40 cellular contexts compared by ENCODE assay signal in the genomic region with DNA sequence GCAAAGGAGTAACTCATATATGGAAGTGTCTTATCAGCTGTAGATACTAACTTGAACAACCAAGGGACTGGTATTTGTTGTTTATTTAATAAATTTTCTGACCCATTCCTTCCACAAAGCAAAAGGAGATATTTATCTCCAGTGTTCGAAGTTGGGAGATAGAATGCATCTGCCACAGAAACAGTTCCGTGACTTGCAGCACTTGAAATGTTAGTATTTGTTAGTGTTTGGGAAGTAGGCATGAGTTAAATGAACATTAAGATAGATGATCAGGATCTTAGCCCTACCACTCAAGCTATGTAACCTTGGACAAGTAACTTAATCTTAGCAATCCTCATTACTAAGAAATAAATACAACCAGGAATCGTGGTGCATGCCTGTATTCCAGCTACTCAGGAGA. TPM values are rescaled to one million over a fixed set of nuclear protein-coding genes. Genes with fewer than 3 reads are reported as not detected.
"Had no signal": no experiment of that assay in that cellular context is flagged by ENCODE, and none has a peak within 500 bp of the region (broad histone marks: within the 10 kb centered on the region; RNA-seq: fewer than 3 reads in every experiment).

No MANE protein-coding gene starts in this region.

- H3K4me1 Mint-ChIP-seq: activated naive CD4-positive, alpha-beta T cell treated with anti-CD3 and anti-CD28 coated beads, Interleukin-2, amount 10 ng/mL, durations not matched to agents 7 days and 5 days; activated naive CD4-positive, alpha-beta T cell treated with anti-CD3 and anti-CD28 coated beads, Interleukin-2, amount 50 U/mL, for 24 hours; activated naive CD8-positive, alpha-beta T cell treated with anti-CD3 and anti-CD28 coated beads, Interleukin-2, amount 10 ng/mL, durations not matched to agents 7 days and 5 days; activated naive CD8-positive, alpha-beta T cell treated with anti-CD3 and anti-CD28 coated beads, Interleukin-2, amount 50 U/mL, for 24 hours; activated T-helper 17 cell treated with anti-CD3 and anti-CD28 coated beads, Interleukin-2, amount 50 U/mL, for 72 hours; brain; central memory CD8-positive, alpha-beta T cell had no signal

- H3K27me3 ChIP-seq: adrenal gland, ascending aorta, body of pancreas, brain microvascular endothelial cell, breast epithelium, cardiac muscle cell had no signal

- H3K4me1 ChIP-seq: adrenal gland, ascending aorta, body of pancreas, breast epithelium had no signal

- H3K4me3 Mint-ChIP-seq: activated naive CD4-positive, alpha-beta T cell treated with anti-CD3 and anti-CD28 coated beads for 36 hours; activated naive CD4-positive, alpha-beta T cell treated with anti-CD3 and anti-CD28 coated beads, Interleukin-2, amount 10 ng/mL, durations not matched to agents 7 days and 5 days; activated naive CD4-positive, alpha-beta T cell treated with anti-CD3 and anti-CD28 coated beads, Interleukin-2, amount 50 U/mL, for 24 hours; activated naive CD8-positive, alpha-beta T cell; activated naive CD8-positive, alpha-beta T cell treated with anti-CD3 and anti-CD28 coated beads for 36 hours; activated naive CD8-positive, alpha-beta T cell treated with anti-CD3 and anti-CD28 coated beads, Interleukin-2, amount 10 ng/mL, durations not matched to agents 7 days and 5 days; activated naive CD8-positive, alpha-beta T cell treated with anti-CD3 and anti-CD28 coated beads, Interleukin-2, amount 50 U/mL, for 24 hours; activated T-cell treated with anti-CD3 and anti-CD28 coated beads, Interleukin-2, amount 50 U/mL, for 24 hours; activated T-cell treated with anti-CD3 and anti-CD28 coated beads, Interleukin-2, amount 50 U/mL, for 4 hours; activated T-cell treated with anti-CD3 and anti-CD28 coated beads, Interleukin-2, amount 50 U/mL, for 72 hours; activated T-helper 1 cell treated with anti-CD3 and anti-CD28 coated beads, Interleukin-12 subunit alpha, Interleukin-12 subunit beta, Interleukin-2, Interleukin-4 antibody, amounts not matched to agents 30 ng/mL and 10 ng/mL and 1 ng/mL, durations not matched to agents 14 hours and 24 hours and 36 hours; activated T-helper 17 cell treated with anti-CD3 and anti-CD28 coated beads, Interleukin-2, amount 50 U/mL, for 72 hours; brain; central memory CD8-positive, alpha-beta T cell had no signal

- H3K9me3 Mint-ChIP-seq: activated naive CD4-positive, alpha-beta T cell treated with anti-CD3 and anti-CD28 coated beads for 36 hours; activated naive CD4-positive, alpha-beta T cell treated with anti-CD3 and anti-CD28 coated beads, Interleukin-2, amount 10 ng/mL, durations not matched to agents 7 days and 5 days; activated naive CD4-positive, alpha-beta T cell treated with anti-CD3 and anti-CD28 coated beads, Interleukin-2, amount 50 U/mL, for 24 hours; activated naive CD4-positive, alpha-beta T cell treated with anti-CD3 and anti-CD28 coated beads, Interleukin-2, amount 50 U/mL, for 72 hours; activated naive CD8-positive, alpha-beta T cell treated with anti-CD3 and anti-CD28 coated beads for 36 hours; activated naive CD8-positive, alpha-beta T cell treated with anti-CD3 and anti-CD28 coated beads, Interleukin-2, amount 10 ng/mL, durations not matched to agents 7 days and 5 days; activated naive CD8-positive, alpha-beta T cell treated with anti-CD3 and anti-CD28 coated beads, Interleukin-2, amount 50 U/mL, for 24 hours; activated T-cell treated with anti-CD3 and anti-CD28 coated beads, Interleukin-2, amount 50 U/mL, for 24 hours; activated T-cell treated with anti-CD3 and anti-CD28 coated beads, Interleukin-2, amount 50 U/mL, for 4 hours; activated T-helper 17 cell treated with anti-CD3 and anti-CD28 coated beads, Interleukin-2, amount 50 U/mL, for 72 hours; activated T-helper 2 cell treated with anti-CD3 and anti-CD28 coated beads, Interferon-gamma antibody, Interleukin-2, Interleukin-4, amounts not matched to agents 10 μg/mL and 5 μg/mL and 100 μg/mL, durations not matched to agents 14 hours and 24 hours and 36 hours; central memory CD8-positive, alpha-beta T cell had no signal

- DNase-seq: activated effector memory CD4-positive, alpha-beta T cell treated with anti-CD3 and anti-CD28 coated beads, Interleukin-2, amount 50 U/mL, for 16 hours; activated effector memory CD4-positive, alpha-beta T cell treated with Interleukin-2 at 50 U/mL for 16 hours; activated gamma-delta T cell; activated gamma-delta T cell treated with Interleukin-2 at 50 U/mL for 16 hours; activated naive CD4-positive, alpha-beta T cell; activated naive CD4-positive, alpha-beta T cell treated with anti-CD3 and anti-CD28 coated beads for 36 hours; activated naive CD4-positive, alpha-beta T cell treated with anti-CD3 and anti-CD28 coated beads, Interleukin-2, amount 10 ng/mL, durations not matched to agents 7 days and 5 days; activated naive CD4-positive, alpha-beta T cell treated with anti-CD3 and anti-CD28 coated beads, Interleukin-2, amount 50 U/mL, for 16 hours; activated naive CD4-positive, alpha-beta T cell treated with Interleukin-2 at 50 U/mL for 16 hours; activated naive CD8-positive, alpha-beta T cell treated with anti-CD3 and anti-CD28 coated beads for 36 hours; activated naive CD8-positive, alpha-beta T cell treated with anti-CD3 and anti-CD28 coated beads, Interleukin-2, amount 10 ng/mL, durations not matched to agents 7 days and 5 days; activated naive CD8-positive, alpha-beta T cell treated with anti-CD3 and anti-CD28 coated beads, Interleukin-2, amount 50 U/mL, for 24 hours; activated T-cell treated with anti-CD3 and anti-CD28 coated beads for 4 hours; activated T-cell treated with anti-CD3 and anti-CD28 coated beads, Interleukin-2, amount 50 U/mL, for 1 hour; activated T-cell treated with anti-CD3 and anti-CD28 coated beads, Interleukin-2, amount 50 U/mL, for 24 hours; activated T-cell treated with anti-CD3 and anti-CD28 coated beads, Interleukin-2, amount 50 U/mL, for 4 hours; activated T-cell treated with anti-CD3 and anti-CD28 coated beads, Interleukin-2, amount 50 U/mL, for 48 hours; activated T-cell treated with anti-CD3 and anti-CD28 coated beads, Interleukin-2, amount 50 U/mL, for 72 hours; adrenal gland; amniotic stem cell; amygdala; anterior cingulate cortex; aorta; body of pancreas; brain microvascular endothelial cell; caudate nucleus; central memory CD4-positive, alpha-beta T cell; cerebellar nuclear complex had no signal

- H3K27me3 Mint-ChIP-seq: brain had no signal

- H3K36me3 ChIP-seq: adrenal gland, ascending aorta, brain microvascular endothelial cell, breast epithelium, cardiac muscle cell had no signal

- H3K27ac Mint-ChIP-seq: activated naive CD4-positive, alpha-beta T cell treated with anti-CD3 and anti-CD28 coated beads for 36 hours; activated naive CD4-positive, alpha-beta T cell treated with anti-CD3 and anti-CD28 coated beads, Interleukin-2, amount 10 ng/mL, durations not matched to agents 7 days and 5 days; activated naive CD4-positive, alpha-beta T cell treated with anti-CD3 and anti-CD28 coated beads, Interleukin-2, amount 50 U/mL, for 24 hours; activated naive CD4-positive, alpha-beta T cell treated with anti-CD3 and anti-CD28 coated beads, Interleukin-2, amount 50 U/mL, for 72 hours; activated naive CD8-positive, alpha-beta T cell; activated naive CD8-positive, alpha-beta T cell treated with anti-CD3 and anti-CD28 coated beads for 36 hours; activated naive CD8-positive, alpha-beta T cell treated with anti-CD3 and anti-CD28 coated beads, Interleukin-2, amount 10 ng/mL, durations not matched to agents 7 days and 5 days; activated naive CD8-positive, alpha-beta T cell treated with anti-CD3 and anti-CD28 coated beads, Interleukin-2, amount 50 U/mL, for 24 hours; activated T-cell treated with anti-CD3 and anti-CD28 coated beads, Interleukin-2, amount 50 U/mL, for 24 hours; activated T-cell treated with anti-CD3 and anti-CD28 coated beads, Interleukin-2, amount 50 U/mL, for 72 hours; activated T-helper 1 cell treated with anti-CD3 and anti-CD28 coated beads, Interleukin-12 subunit alpha, Interleukin-12 subunit beta, Interleukin-2, Interleukin-4 antibody, amounts not matched to agents 30 ng/mL and 10 ng/mL and 1 ng/mL, durations not matched to agents 14 hours and 24 hours and 36 hours; activated T-helper 17 cell treated with anti-CD3 and anti-CD28 coated beads, Interleukin-2, amount 50 U/mL, for 72 hours; activated T-helper 2 cell treated with anti-CD3 and anti-CD28 coated beads, Interferon-gamma antibody, Interleukin-2, Interleukin-4, amounts not matched to agents 10 μg/mL and 5 μg/mL and 100 μg/mL, durations not matched to agents 14 hours and 24 hours and 36 hours; brain had no signal

- H3K36me3 Mint-ChIP-seq: activated naive CD4-positive, alpha-beta T cell treated with anti-CD3 and anti-CD28 coated beads, Interleukin-2, amount 10 ng/mL, durations not matched to agents 7 days and 5 days; activated naive CD4-positive, alpha-beta T cell treated with anti-CD3 and anti-CD28 coated beads, Interleukin-2, amount 50 U/mL, for 24 hours; activated naive CD4-positive, alpha-beta T cell treated with anti-CD3 and anti-CD28 coated beads, Interleukin-2, amount 50 U/mL, for 72 hours; activated naive CD8-positive, alpha-beta T cell; activated naive CD8-positive, alpha-beta T cell treated with anti-CD3 and anti-CD28 coated beads for 36 hours; activated naive CD8-positive, alpha-beta T cell treated with anti-CD3 and anti-CD28 coated beads, Interleukin-2, amount 10 ng/mL, durations not matched to agents 7 days and 5 days; brain had no signal

- ATAC-seq: activated naive CD4-positive, alpha-beta T cell treated with anti-CD3 and anti-CD28 coated beads, Interleukin-2, amount 50 U/mL, for 72 hours; activated naive CD8-positive, alpha-beta T cell treated with anti-CD3 and anti-CD28 coated beads, Interleukin-2, amount 50 U/mL, for 24 hours; activated T-cell treated with anti-CD3 and anti-CD28 coated beads, Interleukin-2, amount 50 U/mL, for 4 hours; activated T-helper 17 cell treated with anti-CD3 and anti-CD28 coated beads, Interleukin-2, amount 50 U/mL, for 72 hours; body of pancreas had no signal

- H3K9me3 ChIP-seq: adrenal gland, body of pancreas, breast epithelium had no signal

- H3K27ac ChIP-seq: adrenal gland, ascending aorta, body of pancreas, brain microvascular endothelial cell, breast epithelium, cardiac muscle cell had no signal

- H3K4me3 ChIP-seq: adrenal gland, ascending aorta, body of pancreas, breast epithelium, cardiac muscle cell had no signal

RNA-seq across cellular contexts. Expression of a gene that starts 12.1 kb away (rescaled TPM):
- total RNA-seq: activated naive CD4-positive, alpha-beta T cell treated with anti-CD3 and anti-CD28 coated beads for 36 hours; activated naive CD4-positive, alpha-beta T cell treated with anti-CD3 and anti-CD28 coated beads, Interleukin-2, amount 50 U/mL, for 72 hours; activated naive CD8-positive, alpha-beta T cell treated with anti-CD3 and anti-CD28 coated beads for 36 hours; activated naive CD8-positive, alpha-beta T cell treated with anti-CD3 and anti-CD28 coated beads, Interleukin-2, amount 10 ng/mL, durations not matched to agents 7 days and 5 days; activated T-cell treated with anti-CD3 and anti-CD28 coated beads, Interleukin-2, amount 50 U/mL, for 4 hours; activated T-cell treated with anti-CD3 and anti-CD28 coated beads, Interleukin-2, amount 50 U/mL, for 72 hours; activated T-helper 1 cell treated with anti-CD3 and anti-CD28 coated beads, Interleukin-12 subunit alpha, Interleukin-12 subunit beta, Interleukin-2, Interleukin-4 antibody, amounts not matched to agents 30 ng/mL and 10 ng/mL and 1 ng/mL, durations not matched to agents 14 hours and 24 hours and 36 hours; activated T-helper 17 cell treated with anti-CD3 and anti-CD28 coated beads, Interleukin-2, amount 50 U/mL, for 72 hours; activated T-helper 2 cell treated with anti-CD3 and anti-CD28 coated beads, Interferon-gamma antibody, Interleukin-2, Interleukin-4, amounts not matched to agents 10 μg/mL and 5 μg/mL and 100 μg/mL, durations not matched to agents 14 hours and 24 hours and 36 hours; bronchial epithelial cell had no signal
